8 cellular contexts compared by ENCODE assay signal in the genomic region with DNA sequence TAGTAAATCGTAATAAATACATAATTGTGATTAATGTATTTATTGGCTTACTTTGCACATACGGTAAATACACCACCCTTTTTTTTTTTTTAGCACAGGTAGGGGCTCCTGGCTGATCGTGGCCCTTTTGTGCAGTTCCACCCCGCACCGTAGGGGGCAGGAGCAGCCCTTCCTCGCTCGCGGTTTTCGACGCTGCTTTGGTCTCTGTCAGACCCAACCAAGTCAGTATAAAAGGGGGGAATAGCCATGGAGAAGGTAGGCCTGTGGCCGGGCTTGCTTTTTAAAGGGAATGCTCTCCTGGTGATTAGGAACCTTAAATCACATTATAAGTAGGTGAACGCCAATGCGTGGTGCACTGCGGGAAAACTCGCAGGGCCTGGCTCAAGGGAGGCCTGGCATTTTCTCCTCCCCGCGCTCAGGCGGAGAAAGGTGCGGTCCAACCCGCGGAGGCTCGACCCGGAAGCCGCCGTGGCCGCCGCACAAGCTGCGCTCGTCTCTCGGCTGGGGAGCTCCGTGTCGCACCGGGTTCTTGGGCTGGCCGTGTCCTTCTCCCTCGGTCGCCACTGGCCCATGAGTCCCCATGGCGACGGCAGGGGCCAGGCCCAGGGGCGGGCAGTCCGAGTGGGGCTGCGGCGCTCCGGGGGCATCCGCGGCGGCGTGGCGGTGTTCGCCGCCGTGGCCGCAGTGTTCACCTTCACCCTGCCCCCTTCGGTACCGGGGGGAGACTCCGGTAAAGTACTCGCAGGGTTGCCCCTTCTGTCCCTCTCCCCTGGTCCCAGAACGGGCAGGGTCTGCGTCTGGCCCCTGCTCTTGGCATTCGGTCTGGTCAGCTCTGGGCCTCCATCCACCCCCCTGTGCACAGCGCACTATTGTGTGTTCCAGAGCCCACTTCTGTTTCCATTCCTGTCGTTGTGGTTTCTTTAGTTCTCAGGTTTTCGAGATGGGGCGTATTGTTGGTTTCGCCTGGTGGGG.
DNase-seq lines count a peak whose midpoint lies in the region; ATAC-seq lines count a peak whose summit lies in the region.

A gene (plus strand): TSS at position 454 of the 972 bp plus-strand sequence. CDS start 117 bp downstream, at position 571.

- peaks cover 36% of the 10 kb centered on the region for H3K4me1 Mint-ChIP-seq in central memory CD8-positive, alpha-beta T cell

- no peaks in the 10 kb centered on the region for H3K9me3 Mint-ChIP-seq in central memory CD8-positive, alpha-beta T cell

- DNase-seq in AG20443 (ENCODE audit: low spot score) = peak; percentile 95
- DNase-seq in NCI-H345 (lab: John Stamatoyannopoulos, UW) = peak; percentile 92
- peak; percentile 86 for DNase-seq in activated CD4-positive, CD25-positive, alpha-beta regulatory T cell treated with anti-CD3 and anti-CD28 coated beads, Interleukin-2, amount 50 U/mL, for 16 hours (ENCODE audit: low read depth, low spot score)
- DNase-seq in central memory CD8-positive, alpha-beta T cell (ENCODE audit: low spot score in 2 of 2) = peak; percentile 87 to 91
- DNase-seq in islet precursor cell = peak; percentile 90
- DNase-seq in stimulated activated CD4-positive, alpha-beta T cell treated with anti-CD3 and anti-CD28 coated beads, Interleukin-12 subunit alpha, Interleukin-12 subunit beta, amount 100 ng/mL, for 48 hours (ENCODE audit: low read depth in 2 of 3, low spot score in 1 of 3) = peak; percentile 79 to 92 (median 83)

- peaks cover 16% of the 10 kb centered on the region for H3K36me3 Mint-ChIP-seq in central memory CD8-positive, alpha-beta T cell (ENCODE audit: insufficient read depth)

- H3K4me3 Mint-ChIP-seq in central memory CD8-positive, alpha-beta T cell = peak within 1 kb of the TSS; percentile 90

- ATAC-seq in GM19023 (IDR thresholded peaks at IDR 0.05; ENCODE audit: unreplicated experiment) (peak; percentile 94), HG03280 (IDR thresholded peaks at IDR 0.05; ENCODE audit: unreplicated experiment) (peak; percentile 90)
- ATAC-seq in central memory CD8-positive, alpha-beta T cell (replicated peaks; ENCODE audit: extremely low read depth, poor library complexity, severe bottlenecking) = peak; percentile 89

- H3K27me3 Mint-ChIP-seq in central memory CD8-positive, alpha-beta T cell = no peaks in the 10 kb centered on the region

- peak within 1 kb of the TSS; percentile 88 for H3K27ac Mint-ChIP-seq in central memory CD8-positive, alpha-beta T cell (ENCODE audit: low read depth)

Comparison
In these comparisons a context has a peak if more than half of its experiments do, and no peak if none do; other contexts are left out.
1. Peak in every context shown above with its lines: DNase-seq and ATAC-seq.